ENCODE assay signal across 19 cellular contexts in the genomic region with DNA sequence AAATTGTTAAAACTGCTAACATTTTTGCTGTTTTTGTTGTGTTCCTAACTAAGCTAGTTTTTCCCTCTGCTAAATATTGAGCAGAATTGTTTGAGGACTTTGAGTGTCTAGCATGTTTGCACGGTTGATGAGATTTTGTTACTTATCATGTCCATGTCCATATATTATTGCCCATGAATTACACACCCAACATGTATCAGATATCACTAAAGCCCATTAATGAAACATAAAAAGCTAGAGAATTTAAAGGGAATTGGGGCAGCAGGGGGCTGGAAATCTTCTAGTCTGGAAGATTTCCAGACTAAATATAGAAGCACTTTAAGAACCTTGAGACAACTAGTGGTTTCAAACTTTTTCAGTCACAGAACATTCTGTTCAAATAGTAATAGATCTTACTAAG.
DNase-seq lines count a peak whose midpoint lies in the region; FAIRE-seq and TF ChIP-seq lines count a peak whose summit lies in the region.
"Had no signal": no experiment of that assay in that cellular context is flagged by ENCODE, and none has a peak within 500 bp of the region (broad histone marks: within the 10 kb centered on the region; RNA-seq: fewer than 3 reads in every experiment).

No MANE protein-coding gene starts in this region.

- H3K27ac ChIP-seq in keratinocyte (ENCODE audit: control insufficient read depth, insufficient read depth, low read length) (no peak overlapping the region), smooth muscle cell (ENCODE audit: low read depth) (no peak overlapping the region), SK-N-SH (ENCODE audit: low read depth in 2 of 2, low read length in 1 of 2) (no peak overlapping the region)
- H3K27ac ChIP-seq: 22Rv1, A549, BLaER1 had no signal

- 38% methylated on average over 1 of the region's 1 CpG for WGBS in smooth muscle cell (ENCODE audit: low lambda C conversion rate)
- 57% methylated on average over 1 of the region's 1 CpG for WGBS in SK-N-SH (ENCODE audit: low lambda C conversion rate)

- FAIRE-seq in keratinocyte (lab: Jason Lieb, UNC), result peak; percentile 9
- FAIRE-seq: A549, GM12878, H1, HTR-8/SVneo had no signal

- H3K79me2 ChIP-seq in keratinocyte (ENCODE audit: control insufficient read depth, insufficient read depth, low read length) (no peaks in the 10 kb centered on the region), smooth muscle cell (ENCODE audit: low read depth) (no peaks in the 10 kb centered on the region), SK-N-SH (ENCODE audit: insufficient read depth) (no peaks in the 10 kb centered on the region)

- H3K27me3 ChIP-seq in keratinocyte (ENCODE audit: control insufficient read depth, extremely low read depth, insufficient read depth, low read length), result no peaks in the 10 kb centered on the region
- H3K27me3 ChIP-seq in smooth muscle cell (ENCODE audit: low read depth), result no peaks in the 10 kb centered on the region
- no peaks in the 10 kb centered on the region for H3K27me3 ChIP-seq in SK-N-SH (ENCODE audit: insufficient read depth)
- H3K27me3 ChIP-seq: BLaER1 had no signal

- no peaks in the 10 kb centered on the region for H3K9me3 ChIP-seq in keratinocyte (ENCODE audit: control insufficient read depth, low read depth, low read length)
- H3K9me3 ChIP-seq in smooth muscle cell (replicated peaks; ENCODE audit: low read depth), result no peaks in the 10 kb centered on the region
- no peaks in the 10 kb centered on the region for H3K9me3 ChIP-seq in SK-N-SH

- H3K4me1 ChIP-seq in keratinocyte (ENCODE audit: control insufficient read depth, extremely low read depth, insufficient read depth, low read length), result peaks cover 16% of the 10 kb centered on the region
- peaks cover 9% of the 10 kb centered on the region for H3K4me1 ChIP-seq in smooth muscle cell (ENCODE audit: low read depth)
- H3K4me1 ChIP-seq in SK-N-SH (ENCODE audit: control insufficient read depth in 1 of 2, insufficient read depth in 2 of 2, low read depth in 1 of 2, low read length in 1 of 2), result peaks cover 0 to 40% of the 10 kb centered on the region in 2 experiments; a peak in 2 of 4 replicates
- H3K4me1 ChIP-seq: A549, BLaER1 had no signal

- no peak overlapping the region for H3K4me2 ChIP-seq in keratinocyte (ENCODE audit: control insufficient read depth, extremely low read depth, insufficient read depth, low read depth, low read length)
- peak overlapping the region; percentile 13 for H3K4me2 ChIP-seq in smooth muscle cell
- H3K4me2 ChIP-seq in SK-N-SH, result no peak overlapping the region
- H3K4me2 ChIP-seq: A549, BLaER1 had no signal

- peaks cover 2% of the 10 kb centered on the region for H3K9me1 ChIP-seq in keratinocyte (ENCODE audit: control insufficient read depth, extremely low read depth, insufficient read depth, low read length)

- dilution Hi-C loops in keratinocyte (cut with MboI; ENCODE audit: extremely low pct_ligation_motif_present, low sequenced_read_pairs), result no loop called here

- no peaks in the 10 kb centered on the region for H3K9me2 ChIP-seq in SK-N-SH

- POLR2A ChIA-PET in HEK293T (lab: Yijun Ruan, JAX) (interaction anchor here (1.7 kb wide), 1 partner anchor 93 kb away, joined by 4 read pairs; no protein-coding TSS in a partner anchor), SK-N-SH (lab: Yijun Ruan, JAX) (no interaction called here)

- H3K4me3 ChIP-seq in keratinocyte (ENCODE audit: control insufficient read depth in 2 of 3, extremely low read depth in 1 of 3, insufficient read depth in 2 of 3, low read depth in 1 of 3, low read length in 3 of 3), result no peak overlapping the region
- H3K4me3 ChIP-seq in smooth muscle cell, result no peak overlapping the region
- H3K4me3 ChIP-seq in SK-N-SH (ENCODE audit: low read depth in 2 of 2, low read length in 1 of 2), result no peak overlapping the region
- H3K4me3 ChIP-seq: A549, BLaER1, GM12878 had no signal

- H3F3A ChIP-seq in smooth muscle cell (ENCODE audit: low read depth) (peaks cover 9% of the 10 kb centered on the region), SK-N-SH (replicated peaks; ENCODE audit: insufficient read depth) (no peaks in the 10 kb centered on the region)

- TF ChIP-seq EP300 in SK-N-SH (IDR thresholded peaks at IDR 0.05; ENCODE audit: borderline replicate concordance in 1 of 2, low read depth in 1 of 2, low read length in 1 of 2), result no peak

- H4K20me1 ChIP-seq in keratinocyte (ENCODE audit: control insufficient read depth, extremely low read depth, insufficient read depth, low read length) (no peaks in the 10 kb centered on the region), smooth muscle cell (ENCODE audit: low read depth) (no peaks in the 10 kb centered on the region), SK-N-SH (ENCODE audit: insufficient read depth) (no peaks in the 10 kb centered on the region)
- H4K20me1 ChIP-seq: BLaER1 had no signal

- TF ChIP-seq RAD21 in SK-N-SH (IDR thresholded peaks at IDR 0.05; ENCODE audit: low read length), result no peak

- H3K36me3 ChIP-seq in keratinocyte (ENCODE audit: control insufficient read depth in 2 of 2, extremely low read depth in 1 of 2, insufficient read depth in 2 of 2, low read length in 2 of 2), result no peaks in the 10 kb centered on the region
- H3K36me3 ChIP-seq in smooth muscle cell (ENCODE audit: low read depth), result no peaks in the 10 kb centered on the region
- no peaks in the 10 kb centered on the region for H3K36me3 ChIP-seq in SK-N-SH (replicated peaks in 1 of 2; ENCODE audit: control insufficient read depth in 1 of 2, insufficient read depth in 2 of 2, low read length in 1 of 2)
- H3K36me3 ChIP-seq: BLaER1 had no signal

- H3K9ac ChIP-seq in keratinocyte (ENCODE audit: control insufficient read depth, extremely low read depth, insufficient read depth, low read length) (no peak overlapping the region), smooth muscle cell (ENCODE audit: low read depth) (no peak overlapping the region), SK-N-SH (no peak overlapping the region)
- H3K9ac ChIP-seq: BLaER1 had no signal

- CTCF ChIA-PET in HEK293T (lab: Yijun Ruan, JAX) (no interaction called here), SK-N-SH (lab: Yijun Ruan, JAX) (interaction anchor here (0.8 to 4.8 kb wide), 4 partner anchors 11 to 178 kb away, joined by 4 to 43 read pairs (median 8); no protein-coding TSS in a partner anchor)

- H2AFZ ChIP-seq in keratinocyte (ENCODE audit: control insufficient read depth, low read length) (no peak overlapping the region), smooth muscle cell (ENCODE audit: low read depth) (no peak overlapping the region), SK-N-SH (ENCODE audit: low read depth) (no peak overlapping the region)

- TF ChIP-seq CTCF in keratinocyte (optimal IDR thresholded peaks at IDR 0.05 in 1 of 3, IDR thresholded peaks at IDR 0.05 in 1 of 3, conservative IDR thresholded peaks at IDR 0.05 in 1 of 3; ENCODE audit: extremely low read depth in 1 of 3, insufficient read depth in 2 of 3, low read length in 3 of 3) (no peak), smooth muscle cell (IDR thresholded peaks at IDR 0.05; ENCODE audit: borderline replicate concordance, insufficient read depth, poor library complexity, severe bottlenecking) (no peak), SK-N-SH (IDR thresholded peaks at IDR 0.05) (no peak)

- DNase-seq in DMS79 treated with DMSO at 0.1 percent for 48 hours (lab: John Stamatoyannopoulos, UW), result peak; percentile 48
- no peak for DNase-seq in DMS79 (lab: John Stamatoyannopoulos, UW)
- no peak for DNase-seq in HEK293T (ENCODE audit: extremely low spot score)
- no peak for DNase-seq in keratinocyte (ENCODE audit: low read depth, low spot score)
- no peak for DNase-seq in smooth muscle cell (lab: John Stamatoyannopoulos, UW; ENCODE audit: unreplicated experiment)
- DNase-seq in NCI-H2196 treated with DMSO at 0.1 percent for 48 hours (lab: John Stamatoyannopoulos, UW; ENCODE audit: unreplicated experiment), result no peak
- DNase-seq in SK-N-SH, result no peak
- DNase-seq: CD4-positive, alpha-beta memory T cell; DMS153; DND-41; EL; H9; IMR-90 had no signal

TF ChIP-seq in HEK293T, 16 proteins besides CTCF, POLR2A, EP300 and RAD21:
- TF ChIP-seq CTBP1 (IDR thresholded peaks at IDR 0.05; ENCODE audit: borderline replicate concordance) (0 out of 2 replicates have a peak, but pooled peaks have one; percentile 43), SUZ12 (IDR thresholded peaks at IDR 0.05) (no peak), PKNOX1 (IDR thresholded peaks at IDR 0.05) (peak; percentile 47)

TF ChIP-seq in SK-N-SH, 30 proteins besides CTCF, POLR2A, EP300 and RAD21:
- no peak for TF ChIP-seq SMC3 (IDR thresholded peaks at IDR 0.05; ENCODE audit: low read depth, low read length)
- TF ChIP-seq RFX5 (IDR thresholded peaks at IDR 0.05; ENCODE audit: low read length), result no peak
- TF ChIP-seq RXRA (IDR thresholded peaks at IDR 0.05; ENCODE audit: borderline replicate concordance, low read depth), result no peak
- TF ChIP-seq JUND (IDR thresholded peaks at IDR 0.05), result no peak
